Comparison of ENCODE assay signal across 13 cellular contexts in genomic region chr7:93461350-93461749, GRCh38.
DNase-seq lines count a peak whose midpoint lies in the region; ATAC-seq, FAIRE-seq and TF ChIP-seq lines count a peak whose summit lies in the region.
"Had no signal": no experiment of that assay in that cellular context is flagged by ENCODE, and none has a peak within 500 bp of the region (broad histone marks: within the 10 kb centered on the region; RNA-seq: fewer than 3 reads in every experiment).

No MANE protein-coding gene starts in this region.

- H3K4me1 ChIP-seq in liver (ENCODE audit: control insufficient read depth in 4 of 4, insufficient read depth in 4 of 4, low read length in 3 of 4) (no peaks in the 10 kb centered on the region), HepG2 (ENCODE audit: insufficient read depth, low read length) (no peaks in the 10 kb centered on the region), upper lobe of right lung (no peaks in the 10 kb centered on the region)

- TF ChIP-seq POLR2A in HepG2 (IDR thresholded peaks at IDR 0.05; ENCODE audit: insufficient read depth in 1 of 2, low read depth in 2 of 2, low read length in 2 of 2), result no peak

- H3K79me2 ChIP-seq in HepG2 (ENCODE audit: insufficient read depth, low read length), result no peaks in the 10 kb centered on the region

- H3K4me3 ChIP-seq in liver (ENCODE audit: low read depth in 1 of 3, low read length in 3 of 3) (no peak overlapping the region), HepG2 (replicated peaks in 1 of 3; ENCODE audit: insufficient read depth in 1 of 3, low read depth in 2 of 3, low read length in 3 of 3) (no peak overlapping the region), bronchial epithelial cell (ENCODE audit: low read depth, low read length) (no peak overlapping the region), upper lobe of right lung (no peak overlapping the region)
- H3K4me3 ChIP-seq: mucosa of descending colon, skin epidermis had no signal

- POLR2A ChIA-PET in HepG2 (lab: Yijun Ruan, JAX), result no interaction called here

- H2AFZ ChIP-seq in HepG2 (ENCODE audit: low read length), result no peak overlapping the region

- FAIRE-seq in HepG2 (lab: Jason Lieb, UNC), result no peak
- no peak for FAIRE-seq in bronchial epithelial cell (lab: Jason Lieb, UNC)
- FAIRE-seq: GM12892 had no signal

- TF ChIP-seq CTCF in liver (IDR thresholded peaks at IDR 0.05; ENCODE audit: low read depth, low read length, missing input control), result peak; percentile 15
- no peak for TF ChIP-seq CTCF in HepG2 (CRISPR knock-in tag; IDR thresholded peaks at IDR 0.05)
- no peak for TF ChIP-seq CTCF in bronchial epithelial cell (IDR thresholded peaks at IDR 0.05; ENCODE audit: insufficient read depth, low read length, severe bottlenecking)
- TF ChIP-seq CTCF in upper lobe of right lung (IDR thresholded peaks at IDR 0.05), result no peak
- TF ChIP-seq CTCF in GM20000 (IDR thresholded peaks at IDR 0.05; ENCODE audit: extremely low read depth, missing control alignments), result no peak

- H3K4me2 ChIP-seq in HepG2 (ENCODE audit: low read depth, low read length), result no peak overlapping the region

- H3K36me3 ChIP-seq in liver (ENCODE audit: control insufficient read depth in 4 of 4, insufficient read depth in 3 of 4, low read depth in 1 of 4, low read length in 3 of 4) (no peaks in the 10 kb centered on the region), HepG2 (replicated peaks in 1 of 2; ENCODE audit: control insufficient read depth in 1 of 2, insufficient read depth in 2 of 2, low read length in 2 of 2) (no peaks in the 10 kb centered on the region), bronchial epithelial cell (ENCODE audit: control insufficient read depth, insufficient read depth, low read length) (no peaks in the 10 kb centered on the region), upper lobe of right lung (no peaks in the 10 kb centered on the region)

- no TSS peak for BruUV-seq in HepG2 (replicated peaks; lab: Mats Ljungman, UMichigan)

- CTCF ChIA-PET in HepG2 (lab: Yijun Ruan, JAX; ENCODE audit: low intra/inter-chr PET ratio, low total read pairs), result no interaction called here

- ATAC-seq in HepG2 (no peak), upper lobe of right lung (peak; percentile 33)
- ATAC-seq: mucosa of descending colon had no signal

- H3K27ac ChIP-seq in liver (ENCODE audit: low read depth in 1 of 2, low read length in 2 of 2) (no peak overlapping the region), HepG2 (ENCODE audit: extremely low read length, insufficient read depth, low read length) (no peak overlapping the region), upper lobe of right lung (no peak overlapping the region)
- H3K27ac ChIP-seq: skin epidermis had no signal

- DNase-seq in HepG2 (ENCODE audit: low spot score) (no peak), NCI-H526 treated with DMSO at 0.1 percent for 48 hours (lab: John Stamatoyannopoulos, UW) (peak; percentile 55), bronchial epithelial cell (ENCODE audit: low read depth) (peak; percentile 3), upper lobe of right lung (no peak), NCI-H187 (lab: John Stamatoyannopoulos, UW) (no peak), GM20000 (ENCODE audit: low spot score) (no peak), HPDE6-E6E7 (ENCODE audit: extremely low spot score) (no peak)
- DNase-seq: activated T-cell treated with anti-CD3 and anti-CD28 coated beads, Interleukin-2, amount 50 U/mL, for 48 hours; C1 segment of cervical spinal cord; mucosa of descending colon had no signal

- in situ Hi-C loops in HepG2 (cut with HindIII; ENCODE audit: extremely low pct_ligation_motif_present, low pct_unique_long_range_greater_than_20kb), result no loop called here

- H3K27me3 ChIP-seq in liver (ENCODE audit: control insufficient read depth in 4 of 4, insufficient read depth in 4 of 4, low read length in 3 of 4) (peaks cover 0 to 3% (median 0%) of the 10 kb centered on the region in 4 donors), HepG2 (ENCODE audit: control insufficient read depth in 1 of 2, insufficient read depth in 2 of 2, low read length in 2 of 2) (no peaks in the 10 kb centered on the region), bronchial epithelial cell (ENCODE audit: control insufficient read depth, insufficient read depth, low read length) (no peaks in the 10 kb centered on the region), upper lobe of right lung (no peaks in the 10 kb centered on the region)

- TF ChIP-seq RAD21 in liver (IDR thresholded peaks at IDR 0.05), result peak; percentile 74 to 77
- TF ChIP-seq RAD21 in HepG2 (CRISPR knock-in tag; IDR thresholded peaks at IDR 0.05), result no peak

- intact Hi-C loops in HepG2 (cut with micrococcal nuclease; ENCODE audit: unreplicated experiment) (no loop called here), upper lobe of right lung (cut with DNase I) (no loop called here)

- 52% methylated on average over 2 of the region's 2 CpGs for WGBS in liver
- WGBS in HepG2 (ENCODE audit: low lambda C conversion rate), result 0% methylated on average over 2 of the region's 2 CpGs

- H4K20me1 ChIP-seq in HepG2 (ENCODE audit: insufficient read depth, low read length), result no peaks in the 10 kb centered on the region

- no peak overlapping the region for H3K9ac ChIP-seq in liver (ENCODE audit: low read depth in 1 of 2, low read length in 2 of 2)
- no peak overlapping the region for H3K9ac ChIP-seq in HepG2 (ENCODE audit: insufficient read depth, low read depth, low read length)

- H3K9me3 ChIP-seq in liver (ENCODE audit: control insufficient read depth in 4 of 4, low read length in 3 of 4), result no peaks in the 10 kb centered on the region
- H3K9me3 ChIP-seq in HepG2 (ENCODE audit: low read length), result no peaks in the 10 kb centered on the region
- H3K9me3 ChIP-seq in upper lobe of right lung, result no peaks in the 10 kb centered on the region
- H3K9me3 ChIP-seq: mucosa of descending colon had no signal

- TF ChIP-seq EP300 in HepG2 (IDR thresholded peaks at IDR 0.05; ENCODE audit: low read depth in 2 of 2, low read length in 2 of 2) (no peak), HepG2 (CRISPR knock-in tag; IDR thresholded peaks at IDR 0.05; ENCODE audit: borderline replicate concordance) (no peak)

TF ChIP-seq in liver, 16 proteins besides CTCF, POLR2A, EP300 and RAD21 (continues in another document):
- TF ChIP-seq MAX (IDR thresholded peaks at IDR 0.05) (no peak), REST (IDR thresholded peaks at IDR 0.05) (no peak), FOXA1 (IDR thresholded peaks at IDR 0.05) (no peak), JUND (IDR thresholded peaks at IDR 0.05) (no peak)

TF ChIP-seq in HepG2, 621 proteins besides CTCF, POLR2A, EP300 and RAD21:
- TF ChIP-seq KLF15 (CRISPR knock-in tag; IDR thresholded peaks at IDR 0.05; ENCODE audit: borderline replicate concordance), result no peak

Comparison
In these comparisons a context has a peak if more than half of its experiments do, and no peak if none do; other contexts are left out.
1. DNase-seq: peak in NCI-H526 treated with DMSO at 0.1 percent for 48 hours (single experiment) and bronchial epithelial cell (single experiment); none in HepG2 (single experiment), upper lobe of right lung (single experiment), NCI-H187 (0 of 2), GM20000 (single experiment) and HPDE6-E6E7 (single experiment).